Comparison of ENCODE assay signal across 6 cellular contexts in the genomic region with DNA sequence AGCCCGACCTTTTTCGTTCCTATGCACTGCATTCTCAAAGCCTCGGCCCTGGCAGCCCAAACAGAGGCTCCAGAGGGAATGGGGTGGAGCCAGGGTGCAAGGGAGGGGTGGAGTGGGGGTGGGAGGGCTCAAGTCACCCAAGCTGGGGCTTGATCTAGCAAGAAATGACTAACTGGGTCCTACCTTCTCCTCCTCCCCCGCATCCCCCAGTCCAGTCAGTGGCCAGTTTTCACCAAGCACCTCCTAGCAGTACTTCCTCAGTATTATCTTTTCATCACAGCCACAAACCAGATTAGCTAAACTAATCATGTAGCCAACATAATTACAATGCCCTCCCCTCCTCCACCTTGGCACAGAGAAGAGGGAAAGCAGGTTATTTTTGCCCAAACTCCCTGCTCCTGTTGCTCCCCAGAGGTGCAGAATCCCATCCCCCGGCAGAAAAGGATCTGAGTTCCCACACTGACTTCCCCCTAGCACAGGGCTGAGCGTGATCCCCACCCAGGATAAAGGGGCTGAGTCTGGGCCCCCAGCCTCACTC. TPM values are rescaled to one million over a fixed set of nuclear protein-coding genes. Genes with fewer than 3 reads are reported as not detected.
DNase-seq lines count a peak whose midpoint lies in the region; ATAC-seq and TF ChIP-seq lines count a peak whose summit lies in the region.

No MANE protein-coding gene starts in this region.

- DNase-seq in NCI-H2196 (lab: John Stamatoyannopoulos, UW; ENCODE audit: unreplicated experiment) = peak; percentile 5
- DNase-seq in NCI-H2196 treated with DMSO at 0.1 percent for 48 hours (lab: John Stamatoyannopoulos, UW; ENCODE audit: unreplicated experiment) = no peak
- DNase-seq in fibroblast of villous mesenchyme (ENCODE audit: low read depth) = peak; percentile 79
- no peak for DNase-seq in tibial nerve (ENCODE audit: low spot score in 2 of 2)
- no peak for DNase-seq in activated CD8-positive, alpha-beta memory T cell treated with anti-CD3 and anti-CD28 coated beads for 24 hours

- no peak for TF ChIP-seq EP300 in tibial nerve (IDR thresholded peaks at IDR 0.05)

- ATAC-seq in HG02623 (IDR thresholded peaks at IDR 0.05; ENCODE audit: unreplicated experiment) = no peak

- TF ChIP-seq CTCF in fibroblast of villous mesenchyme (IDR thresholded peaks at IDR 0.05; ENCODE audit: insufficient read depth, low read depth, low read length) (no peak), tibial nerve (IDR thresholded peaks at IDR 0.05) (no peak)

- peaks cover 0 to 57% (median 27%) of the 10 kb centered on the region in 4 donors for H3K4me1 ChIP-seq in tibial nerve

- no peaks in the 10 kb centered on the region for H3K9me3 ChIP-seq in tibial nerve

- peak overlapping the region in 3 of 4 donors; percentile 82 to 93 (median 87) for H3K27ac ChIP-seq in tibial nerve

- no peak for TF ChIP-seq POLR2A in tibial nerve (IDR thresholded peaks at IDR 0.05)

- no peaks in the 10 kb centered on the region for H3K36me3 ChIP-seq in tibial nerve

- H3K4me3 ChIP-seq in fibroblast of villous mesenchyme (ENCODE audit: low read depth, low read length) = peak overlapping the region; percentile 88
- peak overlapping the region in 1 of 4 donors; percentile 87 for H3K4me3 ChIP-seq in tibial nerve

- 54 to 57% methylated on average over 6 of the region's 6 CpGs for WGBS in tibial nerve, 2 donors

- no peaks in the 10 kb centered on the region for H3K27me3 ChIP-seq in tibial nerve

RNA-seq across cellular contexts. Expression of a gene that starts 2.2 kb away (rescaled TPM):
- total RNA-seq in fibroblast of villous mesenchyme (29.8 and 83.8 TPM in 2 replicates), tibial nerve (10 to 100 TPM; 42.9 to 57.7 (median 51.6) TPM)

RNA-seq across cellular contexts. Expression of a gene that starts 27.5 kb away (rescaled TPM):
- 88.1 and 92.4 TPM in 2 replicates for total RNA-seq in fibroblast of villous mesenchyme
- total RNA-seq in tibial nerve = 10 to 100 TPM; 14.7 to 23.9 (median 22.0) TPM

RNA-seq across cellular contexts. Expression of a gene that starts 28.5 kb away (rescaled TPM):
- total RNA-seq in fibroblast of villous mesenchyme (191 and 228 TPM in 2 replicates), tibial nerve (100 to 1,000 TPM in 1 of 4 donors, 10 to 100 TPM in 3; 47.9 to 103 (median 77.4) TPM)

RNA-seq across cellular contexts. Expression of a gene that starts 49.8 kb away (rescaled TPM):
- under 0.01 TPM in 2 replicates for total RNA-seq in fibroblast of villous mesenchyme
- 1 to 10 TPM in 1 of 4 donors, under 1 TPM in 1, not detected in 2; 0.98 to 1.8 TPM for total RNA-seq in tibial nerve

RNA-seq across cellular contexts. Expression of a gene that starts 51.8 kb away (rescaled TPM):
- 58.7 and 60.6 TPM in 2 replicates for total RNA-seq in fibroblast of villous mesenchyme
- total RNA-seq in tibial nerve = 10 to 100 TPM; 31.0 to 77.1 (median 33.0) TPM

Comparison
In these comparisons a context has a peak if more than half of its experiments do, and no peak if none do; other contexts are left out.
1. DNase-seq: peak in NCI-H2196 (single experiment) and fibroblast of villous mesenchyme (single experiment); none in NCI-H2196 treated with DMSO at 0.1 percent for 48 hours (single experiment), tibial nerve (0 of 2) and activated CD8-positive, alpha-beta memory T cell treated with anti-CD3 and anti-CD28 coated beads for 24 hours (single experiment).